In genomic region chr11:116432301-116432700, GRCh38 we compare ENCODE assay signal across 35 cellular contexts.
"Had no signal": no experiment of that assay in that cellular context is flagged by ENCODE, and none has a peak within 500 bp of the region (broad histone marks: within the 10 kb centered on the region; RNA-seq: fewer than 3 reads in every experiment).

No MANE protein-coding gene starts in this region.

- ATAC-seq: activated CD4-positive, alpha-beta T cell treated with anti-CD3 and anti-CD28 coated beads for 36 hours; activated CD4-positive, CD25-positive, alpha-beta regulatory T cell treated with anti-CD3 and anti-CD28 coated beads, Interleukin-2, amount 50 U/mL, for 24 hours; activated CD8-positive, alpha-beta T cell treated with anti-CD3 and anti-CD28 coated beads, Interleukin-2, amount 10 ng/mL, durations not matched to agents 7 days and 5 days; body of pancreas; PC-3; WTC11 had no signal

- H3K4me1 Mint-ChIP-seq: activated CD4-positive, alpha-beta T cell treated with anti-CD3 and anti-CD28 coated beads for 36 hours; activated CD4-positive, alpha-beta T cell treated with anti-CD3 and anti-CD28 coated beads, Interleukin-2, amount 10 ng/mL, durations not matched to agents 7 days and 5 days; activated naive CD4-positive, alpha-beta T cell treated with anti-CD3 and anti-CD28 coated beads, Interleukin-2, amount 50 U/mL, for 24 hours; activated naive CD8-positive, alpha-beta T cell treated with anti-CD3 and anti-CD28 coated beads, Interleukin-2, amount 10 ng/mL, durations not matched to agents 7 days and 5 days had no signal

- H3K9me2 ChIP-seq: SK-N-SH had no signal

- DNase-seq: activated CD4-positive, alpha-beta T cell treated with anti-CD3 and anti-CD28 coated beads for 36 hours; activated CD4-positive, alpha-beta T cell treated with anti-CD3 and anti-CD28 coated beads, Interleukin-2, amount 10 ng/mL, durations not matched to agents 7 days and 5 days; activated CD4-positive, alpha-beta T cell treated with anti-CD3 and anti-CD28 coated beads, Interleukin-2, amount 50 U/mL, for 48 hours; activated CD8-positive, alpha-beta T cell treated with anti-CD3 and anti-CD28 coated beads, Interleukin-2, amount 10 ng/mL, durations not matched to agents 7 days and 5 days; activated gamma-delta T cell; activated naive CD4-positive, alpha-beta T cell treated with Interleukin-2 at 50 U/mL for 16 hours; activated naive CD8-positive, alpha-beta T cell treated with anti-CD3 and anti-CD28 coated beads, Interleukin-2, amount 10 ng/mL, durations not matched to agents 7 days and 5 days; activated T-cell treated with anti-CD3 and anti-CD28 coated beads, Interleukin-2, amount 50 U/mL, for 24 hours; amygdala; body of pancreas; Kasumi-1; MG63; MV-4-11; NCI-H1092; NCI-H1436 treated with DMSO at 0.1 percent for 48 hours; NCI-H1694 treated with DMSO at 0.1 percent for 48 hours; NCI-H2029 treated with DMSO at 0.1 percent for 48 hours; NCI-H2107; NCI-H2171; NCI-H2227 treated with DMSO at 0.1 percent for 48 hours; NCI-H524 treated with DMSO at 0.1 percent for 48 hours; NCI-H748 treated with DMSO at 0.1 percent for 48 hours; NK-92 treated with Interleukin-12 subunit alpha and Interleukin-12 subunit beta, amount 100 ng/mL, for 24 hours; PC-3; Peyer's patch; RPMI8226; SHP77 treated with DMSO at 0.1 percent for 48 hours; SK-N-SH had no signal

- H3K27me3 ChIP-seq: body of pancreas, MG63, Peyer's patch, SJSA1 had no signal

- H3K27ac ChIP-seq: body of pancreas, Peyer's patch, SJSA1 had no signal

- H3K4me1 ChIP-seq: SJSA1 had no signal

- H3K4me3 ChIP-seq: body of pancreas, MG63, Peyer's patch, SJSA1 had no signal

- H3K36me3 ChIP-seq: MG63, Peyer's patch, SJSA1 had no signal

- H3K4me2 ChIP-seq: SK-N-SH had no signal

- H3K27ac Mint-ChIP-seq: activated CD4-positive, alpha-beta T cell treated with anti-CD3 and anti-CD28 coated beads for 36 hours; activated CD4-positive, alpha-beta T cell treated with anti-CD3 and anti-CD28 coated beads, Interleukin-2, amount 10 ng/mL, durations not matched to agents 7 days and 5 days; activated CD8-positive, alpha-beta T cell treated with anti-CD3 and anti-CD28 coated beads, Interleukin-2, amount 10 ng/mL, durations not matched to agents 7 days and 5 days; activated naive CD4-positive, alpha-beta T cell treated with anti-CD3 and anti-CD28 coated beads, Interleukin-2, amount 50 U/mL, for 24 hours; activated naive CD8-positive, alpha-beta T cell treated with anti-CD3 and anti-CD28 coated beads, Interleukin-2, amount 10 ng/mL, durations not matched to agents 7 days and 5 days; activated T-cell treated with anti-CD3 and anti-CD28 coated beads, Interleukin-2, amount 50 U/mL, for 24 hours; activated T-helper 2 cell treated with anti-CD3 and anti-CD28 coated beads, Interferon-gamma antibody, Interleukin-2, Interleukin-4, amounts not matched to agents 10 μg/mL and 5 μg/mL and 100 μg/mL, durations not matched to agents 14 hours and 24 hours and 36 hours; T-helper 1 cell treated with Interleukin-12 subunit alpha and Interleukin-12 subunit beta and Interleukin-4 antibody, amounts not matched to agents 30 μg/mL and 1 μg/mL, for 36 hours; T-helper 2 cell treated with Interferon-gamma antibody and Interleukin-4, amounts not matched to agents 5 μg/mL and 100 μg/mL, for 36 hours; WTC11 had no signal

- H3K9me3 ChIP-seq: body of pancreas, MG63, Peyer's patch, SJSA1, SK-N-SH had no signal

- H3K36me3 Mint-ChIP-seq: activated naive CD4-positive, alpha-beta T cell treated with anti-CD3 and anti-CD28 coated beads, Interleukin-2, amount 50 U/mL, for 24 hours; activated naive CD8-positive, alpha-beta T cell treated with anti-CD3 and anti-CD28 coated beads, Interleukin-2, amount 10 ng/mL, durations not matched to agents 7 days and 5 days had no signal

- H3K9me3 Mint-ChIP-seq: activated CD4-positive, alpha-beta T cell treated with anti-CD3 and anti-CD28 coated beads, Interleukin-2, amount 10 ng/mL, durations not matched to agents 7 days and 5 days; activated naive CD4-positive, alpha-beta T cell treated with anti-CD3 and anti-CD28 coated beads, Interleukin-2, amount 50 U/mL, for 24 hours; activated naive CD8-positive, alpha-beta T cell treated with anti-CD3 and anti-CD28 coated beads, Interleukin-2, amount 10 ng/mL, durations not matched to agents 7 days and 5 days; activated T-cell treated with anti-CD3 and anti-CD28 coated beads, Interleukin-2, amount 50 U/mL, for 24 hours; activated T-helper 2 cell treated with anti-CD3 and anti-CD28 coated beads, Interferon-gamma antibody, Interleukin-2, Interleukin-4, amounts not matched to agents 10 μg/mL and 5 μg/mL and 100 μg/mL, durations not matched to agents 14 hours and 24 hours and 36 hours; T-helper 1 cell treated with Interleukin-12 subunit alpha and Interleukin-12 subunit beta and Interleukin-4 antibody, amounts not matched to agents 30 μg/mL and 1 μg/mL, for 36 hours; T-helper 2 cell treated with Interferon-gamma antibody and Interleukin-4, amounts not matched to agents 5 μg/mL and 100 μg/mL, for 36 hours; WTC11 had no signal

- H3K4me3 Mint-ChIP-seq: activated CD4-positive, alpha-beta T cell treated with anti-CD3 and anti-CD28 coated beads for 36 hours; activated CD4-positive, alpha-beta T cell treated with anti-CD3 and anti-CD28 coated beads, Interleukin-2, amount 10 ng/mL, durations not matched to agents 7 days and 5 days; activated CD8-positive, alpha-beta T cell treated with anti-CD3 and anti-CD28 coated beads, Interleukin-2, amount 10 ng/mL, durations not matched to agents 7 days and 5 days; activated naive CD4-positive, alpha-beta T cell treated with anti-CD3 and anti-CD28 coated beads, Interleukin-2, amount 50 U/mL, for 24 hours; activated naive CD8-positive, alpha-beta T cell treated with anti-CD3 and anti-CD28 coated beads, Interleukin-2, amount 10 ng/mL, durations not matched to agents 7 days and 5 days; activated T-cell treated with anti-CD3 and anti-CD28 coated beads, Interleukin-2, amount 50 U/mL, for 24 hours; T-helper 1 cell treated with Interleukin-12 subunit alpha and Interleukin-12 subunit beta and Interleukin-4 antibody, amounts not matched to agents 30 μg/mL and 1 μg/mL, for 36 hours; T-helper 2 cell treated with Interferon-gamma antibody and Interleukin-4, amounts not matched to agents 5 μg/mL and 100 μg/mL, for 36 hours; WTC11 had no signal

- H3K9ac ChIP-seq: SK-N-SH had no signal
